In the genomic region with DNA sequence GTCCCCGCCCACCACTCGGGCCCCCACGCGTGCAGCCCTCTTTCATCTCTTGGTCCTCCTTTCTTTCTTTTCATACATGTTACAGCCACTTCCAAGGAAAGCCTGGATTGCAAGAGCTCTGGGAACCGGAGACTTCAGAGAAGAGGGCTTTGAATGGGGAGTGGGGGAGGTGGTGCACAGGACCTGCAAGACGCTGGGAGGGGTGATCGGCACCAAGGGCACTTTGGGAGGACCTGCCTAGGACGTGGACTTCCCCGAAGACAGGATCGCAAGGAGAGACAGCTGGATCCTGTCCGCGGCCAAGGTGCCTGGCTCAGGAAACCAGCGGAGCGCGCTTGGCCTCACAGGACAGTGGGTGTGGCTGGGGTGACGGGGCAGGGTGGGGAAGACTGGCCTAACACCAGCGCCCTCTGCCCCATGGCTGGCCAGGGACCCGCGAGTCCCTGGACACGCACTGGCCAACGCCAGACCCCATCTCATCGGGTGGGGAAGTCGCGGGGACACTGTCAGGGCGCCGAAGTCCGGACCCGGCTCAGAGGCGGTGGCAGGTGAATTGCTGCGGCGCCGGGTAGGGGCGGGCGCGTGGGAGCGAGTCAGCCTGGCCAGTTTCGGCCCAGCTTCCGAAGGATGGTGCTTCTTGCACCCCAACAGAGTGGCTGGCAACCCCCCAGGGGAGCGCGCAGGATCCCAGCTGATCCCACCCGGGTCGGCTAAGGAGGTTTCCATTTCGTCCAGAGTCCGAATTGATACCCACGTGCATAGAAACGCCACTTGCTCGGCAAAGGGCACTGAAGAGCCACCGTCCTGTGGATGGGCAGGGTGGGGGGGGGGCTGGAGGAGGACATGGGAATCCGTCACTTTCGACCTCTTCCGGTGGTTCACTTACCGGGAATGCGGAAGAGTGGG, we compare ENCODE assay signal across 8 cellular contexts. TPM values are rescaled to one million over a fixed set of nuclear protein-coding genes. Genes with fewer than 3 reads are reported as not detected.
DNase-seq lines count a peak whose midpoint lies in the region; ATAC-seq, FAIRE-seq and TF ChIP-seq lines count a peak whose summit lies in the region.

No MANE protein-coding gene starts in this region.

- H2AFZ ChIP-seq in GM12878 (ENCODE audit: control insufficient read depth, low read depth, low read length): no peak overlapping the region

- H3K9me3 Mint-ChIP-seq in immature natural killer cell: peaks cover 0 to 4% (median 0%) of the 10 kb centered on the region in 6 donors

- H3K9ac ChIP-seq in GM12878 (ENCODE audit: control insufficient read depth, insufficient read depth, low read length): no peak overlapping the region

- no peak overlapping the region for H3K4me3 ChIP-seq in GM12878
- peak overlapping the region in 1 of 2 donors; percentile 2 for H3K4me3 ChIP-seq in small intestine (ENCODE audit: low read depth in 1 of 2, low read length in 2 of 2)

- CTCF ChIA-PET in GM12878 (lab: Yijun Ruan, JAX): interaction anchor here (0.7 to 5.3 kb wide), 22 partner anchors 11 to 360 kb away, joined by 3 to 34 read pairs (median 6); partner anchors contain the start of gene NXT1

- peak overlapping the region; percentile 21 to 69 (median 47) for H3K4me3 Mint-ChIP-seq in immature natural killer cell

- RAD21 ChIA-PET in GM12878 (lab: Charles Lee; ENCODE audit: unreplicated experiment): interaction anchor here (0.9 to 3.5 kb wide), 11 partner anchors 29 to 320 kb away, joined by 3 to 25 read pairs (median 5); no protein-coding TSS in a partner anchor

- TF ChIP-seq EP300 in GM12878 (IDR thresholded peaks at IDR 0.05; ENCODE audit: borderline replicate concordance in 1 of 2, control insufficient read depth in 1 of 2, low read depth in 2 of 2, low read length in 2 of 2): no peak

- H3K36me3 Mint-ChIP-seq in immature natural killer cell: peaks cover 0 to under 1% (median 0%) of the 10 kb centered on the region in 3 donors

- in situ Hi-C loops in GM12878 (cut with MboI): no loop called here

- peak overlapping the region; percentile 17; the same call in 1 of the 2 replicates for H3K4me2 ChIP-seq in GM12878 (ENCODE audit: control insufficient read depth, insufficient read depth)

- no peak for TF ChIP-seq CTCF in GM12878 (IDR thresholded peaks at IDR 0.05 in 2 of 3, conservative IDR thresholded peaks at IDR 0.05 in 1 of 3; ENCODE audit: control insufficient read depth in 2 of 3, extremely low read depth in 1 of 3, insufficient read depth in 1 of 3, low read depth in 3 of 3, low read length in 3 of 3)

- FAIRE-seq in GM12878 (lab: Jason Lieb, UNC): no peak
- no peak for FAIRE-seq in small intestine (lab: Jason Lieb, UNC)

- H3K27me3 ChIP-seq in GM12878 (replicated peaks in 1 of 2; ENCODE audit: control insufficient read depth in 2 of 2, insufficient read depth in 2 of 2, low read length in 1 of 2): peaks cover 8% of the 10 kb centered on the region in 2 experiments; a peak in 3 of 4 replicates
- peaks cover 14 to 30% of the 10 kb centered on the region in 2 donors for H3K27me3 ChIP-seq in small intestine (ENCODE audit: control insufficient read depth in 2 of 2, insufficient read depth in 2 of 2, low read length in 2 of 2)

- intact Hi-C loops in GM12878 (cut with micrococcal nuclease; ENCODE audit: unreplicated experiment): loop anchor here (5.0 to 10.0 kb wide), 2 partner anchors 152 to 295 kb away; no protein-coding TSS in a partner anchor

- POLR2A ChIA-PET in GM12878 (lab: Charles Lee): interaction anchor here (1.0 to 1.5 kb wide), 2 partner anchors 67 to 151 kb away, joined by 3 to 5 read pairs; no protein-coding TSS in a partner anchor

- H3K27ac Mint-ChIP-seq in immature natural killer cell: no peak overlapping the region

- SMC1A ChIA-PET in GM12878 (lab: Charles Lee; ENCODE audit: uncharacterized antibody, unreplicated experiment): interaction anchor here (0.7 to 4.8 kb wide), 11 partner anchors 12 to 184 kb away, joined by 3 to 32 read pairs (median 6); partner anchors contain the start of gene CD93

- no peaks in the 10 kb centered on the region for H3K4me1 ChIP-seq in GM12878 (ENCODE audit: control insufficient read depth, insufficient read depth, low read length)
- peaks cover 0 to 2% of the 10 kb centered on the region in 2 donors for H3K4me1 ChIP-seq in small intestine (ENCODE audit: control insufficient read depth in 2 of 2, insufficient read depth in 1 of 2, low read depth in 1 of 2, low read length in 1 of 2)

- no peak for TF ChIP-seq RAD21 in GM12878 (IDR thresholded peaks at IDR 0.05; ENCODE audit: insufficient read depth, low read depth, low read length)

- H3K27me3 Mint-ChIP-seq in immature natural killer cell (ENCODE audit: low read depth in 3 of 3): peaks cover 9 to 28% (median 16%) of the 10 kb centered on the region in 3 donors

- no peaks in the 10 kb centered on the region; the same call in 2 of the 3 replicates for H3K9me3 ChIP-seq in GM12878 (replicated peaks; ENCODE audit: control insufficient read depth, insufficient read depth, low read length)
- H3K9me3 ChIP-seq in small intestine (ENCODE audit: control insufficient read depth, low read depth): no peaks in the 10 kb centered on the region

- peaks cover 17 to 21% of the 10 kb centered on the region in 2 donors for H3K4me1 Mint-ChIP-seq in immature natural killer cell

- peak; percentile 10 for DNase-seq in HS-5 (ENCODE audit: low read depth)
- no peak for DNase-seq in GM12878 (ENCODE audit: low read depth, low spot score)
- DNase-seq in immature natural killer cell: no peak
- peak; percentile 17 for DNase-seq in small intestine
- no peak for DNase-seq in cerebellar nuclear complex (lab: John Stamatoyannopoulos, UW)
- DNase-seq in stimulated activated naive CD4-positive, alpha-beta T cell (lab: John Stamatoyannopoulos, UW): no peak

- no peak; the same call in 2 of the 3 replicates for ATAC-seq in GM12878
- ATAC-seq in GM18873 (IDR thresholded peaks at IDR 0.05; ENCODE audit: low FRiP score, unreplicated experiment): no peak
- no peak for ATAC-seq in HG03139 (IDR thresholded peaks at IDR 0.05; ENCODE audit: unreplicated experiment)

- H4K20me1 ChIP-seq in GM12878 (ENCODE audit: control insufficient read depth, insufficient read depth): no peaks in the 10 kb centered on the region

- H3K79me2 ChIP-seq in GM12878 (ENCODE audit: control insufficient read depth, insufficient read depth, low read length): no peaks in the 10 kb centered on the region

- no TSS peak for BruUV-seq in GM12878 (replicated peaks; lab: Mats Ljungman, UMichigan)

- TF ChIP-seq POLR2A in GM12878 (IDR thresholded peaks at IDR 0.05; ENCODE audit: low read depth, low read length): no peak

- H3K36me3 ChIP-seq in GM12878 (ENCODE audit: control insufficient read depth in 2 of 2, insufficient read depth in 2 of 2, low read length in 1 of 2): no peaks in the 10 kb centered on the region; a peak in 1 of 4 replicates
- H3K36me3 ChIP-seq in small intestine (ENCODE audit: control insufficient read depth in 2 of 2, insufficient read depth in 2 of 2, low read length in 2 of 2): no peaks in the 10 kb centered on the region

- WGBS in GM12878 (ENCODE audit: insufficient coverage, insufficient replicate concordance, low lambda C conversion rate, missing lambda C conversion rate): 25% methylated on average over 43 of the region's 53 CpGs
- WGBS in small intestine, 3 donors: 0 to 2% (median 1%) methylated on average over 47 to 53 of the region's 53 CpGs

- H3K27ac ChIP-seq in GM12878 (ENCODE audit: control insufficient read depth, insufficient read depth) (no peak overlapping the region), small intestine (ENCODE audit: low read depth in 1 of 2, low read length in 1 of 2) (peak overlapping the region in 1 of 2 donors; percentile 88)

RNA-seq across cellular contexts. Expression of gene THBD, which starts 0.7 kb away (rescaled TPM):
- total RNA-seq in GM12878 (2013; cell fraction: nucleolus; rRNA removed): not detected in 2 replicates
- total RNA-seq in GM12878 (2014; rRNA removed) (not detected in 2 replicates), GM12878 (2014; rRNA removed; fragmentation: Illumina TruSeq; extraction: Trizol) (not detected in 2 replicates), GM12878 (2021) (0.05 TPM in 1 of 2 replicates, not detected in the other)
- polyA plus RNA-seq in GM12878 (2011; ENCODE audit: low read depth): not detected
- polyA plus RNA-seq in GM12878 (2011; rRNA removed) (not detected in 2 replicates), GM12878 (2014; fragmentation: Illumina TruSeq; extraction: Trizol) (not detected in 2 replicates), GM12878 (2014; fragmentation: Nextera tagmentation; extraction: Ambion mirVana) (not detected), GM12878 (2014; rRNA removed) (not detected in 2 replicates), GM12878 (2016; fragmentation: Nextera tagmentation; extraction: Ambion mirVana) (not detected), immature natural killer cell (under 1 TPM; 0.16 to 0.96 (median 0.26) TPM), small intestine (10 to 100 TPM in 1 of 3 donors, 1 to 10 TPM in 2; 1.8 to 29.6 (median 2.2) TPM)
- polyA plus RNA-seq in GM12878 (2011; cell fraction: cytosol; rRNA removed): not detected in 2 replicates
- polyA plus RNA-seq in GM12878 (2011; cell fraction: nucleus; rRNA removed): 0.03 TPM in 1 of 2 replicates, not detected in the other
- not detected in 2 replicates for polyA plus RNA-seq in GM12878 (2012)
- polyA minus RNA-seq in GM12878 (2011; rRNA and poly(A)+ RNA removed): not detected in 2 replicates
- not detected in 2 replicates for polyA minus RNA-seq in GM12878 (2011; cell fraction: cytosol; rRNA and poly(A)+ RNA removed)
- polyA minus RNA-seq in GM12878 (2011; cell fraction: nucleus; rRNA and poly(A)+ RNA removed): not detected in 2 replicates

RNA-seq across cellular contexts. Expression of gene SSTR4, which starts 15.1 kb away (rescaled TPM):
- not detected in 2 replicates for total RNA-seq in GM12878 (2013; cell fraction: nucleolus; rRNA removed)
- total RNA-seq in GM12878 (2014; rRNA removed): not detected in 2 replicates
- not detected in 2 replicates for total RNA-seq in GM12878 (2014; rRNA removed; fragmentation: Illumina TruSeq; extraction: Trizol)
- not detected in 2 replicates for total RNA-seq in GM12878 (2021)
- not detected for polyA plus RNA-seq in GM12878 (2011; ENCODE audit: low read depth)
- polyA plus RNA-seq in GM12878 (2011; rRNA removed): not detected in 2 replicates
- polyA plus RNA-seq in GM12878 (2011; cell fraction: cytosol; rRNA removed): not detected in 2 replicates
- polyA plus RNA-seq in GM12878 (2011; cell fraction: nucleus; rRNA removed): not detected in 2 replicates
- not detected in 2 replicates for polyA plus RNA-seq in GM12878 (2012)
- polyA plus RNA-seq in GM12878 (2014; fragmentation: Illumina TruSeq; extraction: Trizol): not detected in 2 replicates
- not detected for polyA plus RNA-seq in GM12878 (2014; fragmentation: Nextera tagmentation; extraction: Ambion mirVana)
- polyA plus RNA-seq in GM12878 (2014; rRNA removed): not detected in 2 replicates
- polyA plus RNA-seq in GM12878 (2016; fragmentation: Nextera tagmentation; extraction: Ambion mirVana): not detected
- not detected in 2 replicates for polyA minus RNA-seq in GM12878 (2011; rRNA and poly(A)+ RNA removed)
- not detected in 2 replicates for polyA minus RNA-seq in GM12878 (2011; cell fraction: cytosol; rRNA and poly(A)+ RNA removed)
- polyA minus RNA-seq in GM12878 (2011; cell fraction: nucleus; rRNA and poly(A)+ RNA removed): not detected in 2 replicates
- not detected for polyA plus RNA-seq in immature natural killer cell
- under 1 TPM in 1 of 3 donors, not detected in 2; 0.16 TPM for polyA plus RNA-seq in small intestine

RNA-seq across cellular contexts. Expression of gene CD93, which starts 35.9 kb away (rescaled TPM):
- 1.5 and 1.8 TPM in 2 replicates for total RNA-seq in GM12878 (2013; cell fraction: nucleolus; rRNA removed)
- 2.3 and 2.7 TPM in 2 replicates for total RNA-seq in GM12878 (2014; rRNA removed)
- 1.3 TPM in 2 replicates for total RNA-seq in GM12878 (2014; rRNA removed; fragmentation: Illumina TruSeq; extraction: Trizol)
- total RNA-seq in GM12878 (2021): 2.5 and 2.6 TPM in 2 replicates
- 0.26 TPM for polyA plus RNA-seq in GM12878 (2011; ENCODE audit: low read depth)
- polyA plus RNA-seq in GM12878 (2011; rRNA removed): 0.20 and 0.22 TPM in 2 replicates
- 0.15 and 0.17 TPM in 2 replicates for polyA plus RNA-seq in GM12878 (2011; cell fraction: cytosol; rRNA removed)
- polyA plus RNA-seq in GM12878 (2011; cell fraction: nucleus; rRNA removed): 0.18 and 0.30 TPM in 2 replicates
- polyA plus RNA-seq in GM12878 (2012): 0.24 and 0.28 TPM in 2 replicates
- 1.6 TPM in 2 replicates for polyA plus RNA-seq in GM12878 (2014; fragmentation: Illumina TruSeq; extraction: Trizol)
- polyA plus RNA-seq in GM12878 (2014; fragmentation: Nextera tagmentation; extraction: Ambion mirVana): under 1 TPM; 0.35 to 0.55 TPM
- polyA plus RNA-seq in GM12878 (2014; rRNA removed): 1.3 and 1.5 TPM in 2 replicates
- polyA plus RNA-seq in GM12878 (2016; fragmentation: Nextera tagmentation; extraction: Ambion mirVana): under 1 TPM; 0.27 to 0.30 TPM
- polyA minus RNA-seq in GM12878 (2011; rRNA and poly(A)+ RNA removed): 0.26 and 0.29 TPM in 2 replicates
- polyA minus RNA-seq in GM12878 (2011; cell fraction: cytosol; rRNA and poly(A)+ RNA removed): 0.10 TPM in 1 of 2 replicates, not detected in the other
- polyA minus RNA-seq in GM12878 (2011; cell fraction: nucleus; rRNA and poly(A)+ RNA removed): 0.12 and 0.29 TPM in 2 replicates
- polyA plus RNA-seq in immature natural killer cell: under 1 TPM in 2 of 3 donors, not detected in 1; 0.18 to 0.71 TPM
- polyA plus RNA-seq in small intestine: 10 to 100 TPM in 1 of 3 donors, 1 to 10 TPM in 1, under 1 TPM in 1; 0.67 to 36.7 (median 1.6) TPM

Comparison
In these comparisons a context has a peak if more than half of its experiments do, and no peak if none do; other contexts are left out.
1. DNase-seq: peak in HS-5 (single experiment) and small intestine (single experiment); none in GM12878 (single experiment), immature natural killer cell (0 of 3), cerebellar nuclear complex (0 of 2) and stimulated activated naive CD4-positive, alpha-beta T cell (0 of 6).